Comparison of ENCODE assay signal across 1 cellular context in genomic region chr3:46907960-46908293, GRCh38.
A peak's percentile ranks its signal among the peaks of the same experiment; 100 is the strongest.
TF ChIP-seq lines count a peak whose summit lies in the region.

No MANE protein-coding gene starts in this region.

TF ChIP-seq in K562, 482 proteins besides CTCF, POLR2A, EP300 and RAD21 (continued from another document and continues in another):
- no peak for TF ChIP-seq GMEB1 (CRISPR knock-in tag; IDR thresholded peaks at IDR 0.05)
- TF ChIP-seq ETV1 (tag; conservative IDR thresholded peaks at IDR 0.05; ENCODE audit: low read depth), result no peak
- TF ChIP-seq MCM3 (IDR thresholded peaks at IDR 0.05), result peak; percentile 8; the same call in 1 of the 2 replicates
- TF ChIP-seq BACH1 (tag; IDR thresholded peaks at IDR 0.05), result no peak
- TF ChIP-seq ARID1B (IDR thresholded peaks at IDR 0.05), result 0 out of 2 replicates have a peak, but pooled peaks have one; percentile 21
- no peak for TF ChIP-seq ZNF263 (CRISPR knock-in tag; IDR thresholded peaks at IDR 0.05; ENCODE audit: borderline replicate concordance)
- no peak for TF ChIP-seq ZNF717 (CRISPR knock-in tag; IDR thresholded peaks at IDR 0.05)
- TF ChIP-seq MTA2 (IDR thresholded peaks at IDR 0.05; ENCODE audit: low read depth), result 0 out of 2 replicates have a peak, but pooled peaks have one; percentile 6
- TF ChIP-seq CEBPG (CRISPR knock-in tag; IDR thresholded peaks at IDR 0.05), result no peak
- TF ChIP-seq CEBPG (tag; conservative IDR thresholded peaks at IDR 0.05 in 1 of 2, IDR thresholded peaks at IDR 0.05 in 1 of 2), result no peak
- TF ChIP-seq HBP1 (CRISPR knock-in tag; IDR thresholded peaks at IDR 0.05), result 0 out of 2 replicates have a peak, but pooled peaks have one; percentile 56
- no peak for TF ChIP-seq KLF13 (tag; IDR thresholded peaks at IDR 0.05; ENCODE audit: borderline replicate concordance, low read depth)
- TF ChIP-seq MLLT1 (IDR thresholded peaks at IDR 0.05), result peak; percentile 46 to 72; a peak in 3 of 4 replicates
- no peak for TF ChIP-seq NONO (IDR thresholded peaks at IDR 0.05; ENCODE audit: low read depth in 2 of 2, low read length in 1 of 2)
- no peak for TF ChIP-seq ELK3 (CRISPR knock-in tag; IDR thresholded peaks at IDR 0.05)
- no peak for TF ChIP-seq ZC3H4 (CRISPR knock-in tag; IDR thresholded peaks at IDR 0.05; ENCODE audit: borderline replicate concordance)
- no peak for TF ChIP-seq HNRNPUL1 (IDR thresholded peaks at IDR 0.05; ENCODE audit: low read length)
- TF ChIP-seq ZNF75A (CRISPR knock-in tag; IDR thresholded peaks at IDR 0.05), result no peak
- no peak for TF ChIP-seq ZNF518B (CRISPR knock-in tag; IDR thresholded peaks at IDR 0.05)
- TF ChIP-seq MTA3 (IDR thresholded peaks at IDR 0.05; ENCODE audit: borderline replicate concordance), result no peak
- TF ChIP-seq HINFP (tag; conservative IDR thresholded peaks at IDR 0.05; ENCODE audit: low read depth), result no peak
- no peak for TF ChIP-seq BRCA1 (IDR thresholded peaks at IDR 0.05)
- TF ChIP-seq BRCA1 (CRISPR knock-in tag; IDR thresholded peaks at IDR 0.05), result no peak
- no peak for TF ChIP-seq ZSCAN32 (CRISPR knock-in tag; IDR thresholded peaks at IDR 0.05)
- 0 out of 2 replicates have a peak, but pooled peaks have one; percentile 22 for TF ChIP-seq OTX1 (CRISPR knock-in tag; IDR thresholded peaks at IDR 0.05)
- TF ChIP-seq PATZ1 (CRISPR knock-in tag; IDR thresholded peaks at IDR 0.05; ENCODE audit: borderline replicate concordance), result no peak
- TF ChIP-seq TCF7L2 (IDR thresholded peaks at IDR 0.05; ENCODE audit: low read depth, low read length), result no peak
- no peak for TF ChIP-seq STAT5A (IDR thresholded peaks at IDR 0.05; ENCODE audit: borderline replicate concordance, low read length)
- no peak for TF ChIP-seq TCF7 (IDR thresholded peaks at IDR 0.05; ENCODE audit: borderline replicate concordance)
- TF ChIP-seq ZNF318 (IDR thresholded peaks at IDR 0.05; ENCODE audit: borderline replicate concordance in 1 of 2, low read depth in 1 of 2), result no peak
- 0 out of 2 replicates have a peak, but pooled peaks have one; percentile 24 for TF ChIP-seq NFIC (IDR thresholded peaks at IDR 0.05)
- peak in 1 of 2 experiments; percentile 37; a peak in 1 of 4 replicates for TF ChIP-seq HDAC1 (IDR thresholded peaks at IDR 0.05)
- no peak for TF ChIP-seq FOXA3 (CRISPR knock-in tag; conservative IDR thresholded peaks at IDR 0.05 in 1 of 2, IDR thresholded peaks at IDR 0.05 in 1 of 2)
- TF ChIP-seq KDM2B (CRISPR knock-in tag; IDR thresholded peaks at IDR 0.05), result no peak
- no peak for TF ChIP-seq ZNF668 (CRISPR knock-in tag; IDR thresholded peaks at IDR 0.05)
- no peak for TF ChIP-seq TEAD1 (CRISPR knock-in tag; IDR thresholded peaks at IDR 0.05)
- TF ChIP-seq FUS (optimal IDR thresholded peaks at IDR 0.05; ENCODE audit: low read depth, low read length), result no peak
- no peak for TF ChIP-seq KDM1A (IDR thresholded peaks at IDR 0.05)
- TF ChIP-seq HDAC2 (IDR thresholded peaks at IDR 0.05), result no peak
